9 cellular contexts compared by ENCODE assay signal in the genomic region with DNA sequence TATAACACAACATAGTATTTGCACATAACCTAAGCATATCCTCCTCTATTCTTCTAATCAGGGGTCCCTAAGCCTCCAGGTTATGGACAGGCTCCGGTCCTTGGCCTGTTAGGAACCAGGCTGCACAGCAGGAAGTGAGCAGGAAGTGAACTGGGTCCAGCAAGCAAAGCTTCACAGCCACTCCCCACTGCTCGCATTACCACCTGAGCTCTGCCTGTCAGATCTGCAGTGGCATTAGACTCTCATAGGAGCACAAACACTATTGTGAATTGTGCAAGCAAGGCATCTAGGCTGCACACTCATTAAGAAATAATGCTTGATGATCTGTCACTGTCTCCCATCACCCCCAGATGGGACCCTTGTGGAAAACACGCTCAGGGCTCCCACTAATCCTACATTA. TPM values are rescaled to one million over a fixed set of nuclear protein-coding genes. Genes with fewer than 3 reads are reported as not detected.
DNase-seq lines count a peak whose midpoint lies in the region; ATAC-seq and TF ChIP-seq lines count a peak whose summit lies in the region.
"Had no signal": no experiment of that assay in that cellular context is flagged by ENCODE, and none has a peak within 500 bp of the region (broad histone marks: within the 10 kb centered on the region; RNA-seq: fewer than 3 reads in every experiment).

No MANE protein-coding gene starts in this region.

- peak; percentile 13 for DNase-seq in DMS153 (lab: John Stamatoyannopoulos, UW)
- no peak for DNase-seq in DMS153 treated with DMSO at 0.1 percent for 48 hours (lab: John Stamatoyannopoulos, UW; ENCODE audit: unreplicated experiment)
- no peak for DNase-seq in activated B cell treated with CpG ODN at 0.5 μM for 24 hours
- no peak for DNase-seq in natural killer cell treated with Interleukin-12 subunit alpha and Interleukin-12 subunit beta and Interleukin-15 and Interleukin-18, amount 100 ng/mL, for 72 hours (ENCODE audit: low spot score)
- DNase-seq in HuH-7.5 (ENCODE audit: low spot score) = no peak
- DNase-seq in foreskin fibroblast = no peak
- DNase-seq in iPS-NIHi11 (ENCODE audit: low spot score) = no peak

- H3K36me3 Mint-ChIP-seq in activated B cell treated with CpG ODN at 0.5 μM for 24 hours (ENCODE audit: low read depth) = peaks cover 9% of the 10 kb centered on the region
- no peaks in the 10 kb centered on the region for H3K36me3 Mint-ChIP-seq in natural killer cell treated with Interleukin-12 subunit alpha and Interleukin-12 subunit beta and Interleukin-15 and Interleukin-18, amount 100 ng/mL, for 72 hours

- H3K27me3 Mint-ChIP-seq in activated B cell treated with CpG ODN at 0.5 μM for 24 hours = no peaks in the 10 kb centered on the region
- no peaks in the 10 kb centered on the region for H3K27me3 Mint-ChIP-seq in natural killer cell treated with Interleukin-12 subunit alpha and Interleukin-12 subunit beta and Interleukin-15 and Interleukin-18, amount 100 ng/mL, for 72 hours
- H3K27me3 Mint-ChIP-seq: brain had no signal

- intact Hi-C loops in activated B cell treated with CpG ODN at 0.5 μM for 24 hours (cut with micrococcal nuclease) = loop anchor here (1.0 kb wide), 1 partner anchor 8 kb away; no protein-coding TSS in a partner anchor

- H3K4me1 Mint-ChIP-seq in activated B cell treated with CpG ODN at 0.5 μM for 24 hours = peaks cover 88% of the 10 kb centered on the region
- peaks cover 53 to 65% of the 10 kb centered on the region in 2 donors for H3K4me1 Mint-ChIP-seq in natural killer cell treated with Interleukin-12 subunit alpha and Interleukin-12 subunit beta and Interleukin-15 and Interleukin-18, amount 100 ng/mL, for 72 hours (ENCODE audit: low read depth in 2 of 2)

- peak; percentile 39 for ATAC-seq in HG02642 (IDR thresholded peaks at IDR 0.05; ENCODE audit: poor library complexity, unreplicated experiment)
- ATAC-seq in activated B cell treated with CpG ODN at 0.5 μM for 24 hours (ENCODE audit: low read depth) = peak; percentile 67
- peak; percentile 72 to 77 for ATAC-seq in natural killer cell treated with Interleukin-12 subunit alpha and Interleukin-12 subunit beta and Interleukin-15 and Interleukin-18, amount 100 ng/mL, for 72 hours

- peak overlapping the region; percentile 3 for H3K4me3 Mint-ChIP-seq in activated B cell treated with CpG ODN at 0.5 μM for 24 hours
- peak overlapping the region; percentile 68 for H3K4me3 Mint-ChIP-seq in natural killer cell treated with Interleukin-12 subunit alpha and Interleukin-12 subunit beta and Interleukin-15 and Interleukin-18, amount 100 ng/mL, for 72 hours

- CTCF ChIA-PET in activated B cell treated with CpG ODN at 0.5 μM for 24 hours (lab: Charles Lee) = interaction anchor here (1.5 kb wide), 1 partner anchor 109 kb away, joined by 3 read pairs; no protein-coding TSS in a partner anchor

- H3K4me3 ChIP-seq in foreskin fibroblast (ENCODE audit: low read depth in 1 of 2, low read length in 2 of 2) = no peak overlapping the region

- peak overlapping the region; percentile 27 for H3K27ac Mint-ChIP-seq in activated B cell treated with CpG ODN at 0.5 μM for 24 hours
- H3K27ac Mint-ChIP-seq in natural killer cell treated with Interleukin-12 subunit alpha and Interleukin-12 subunit beta and Interleukin-15 and Interleukin-18, amount 100 ng/mL, for 72 hours = peak overlapping the region; percentile 56 to 70

- POLR2A ChIA-PET in activated B cell treated with CpG ODN at 0.5 μM for 24 hours (lab: Charles Lee) = interaction anchor here (6.9 kb wide), 1 partner anchor 10 kb away, joined by 57 read pairs; the partner anchor contains the start of gene MSL2

- no peaks in the 10 kb centered on the region for H3K9me3 Mint-ChIP-seq in activated B cell treated with CpG ODN at 0.5 μM for 24 hours
- no peaks in the 10 kb centered on the region for H3K9me3 Mint-ChIP-seq in natural killer cell treated with Interleukin-12 subunit alpha and Interleukin-12 subunit beta and Interleukin-15 and Interleukin-18, amount 100 ng/mL, for 72 hours

- TF ChIP-seq CTCF in activated B cell treated with CpG ODN at 0.5 μM for 24 hours (IDR thresholded peaks at IDR 0.05) (no peak), foreskin fibroblast (IDR thresholded peaks at IDR 0.05; ENCODE audit: low read depth, low read length) (no peak)

RNA-seq across cellular contexts. Expression of gene MSL2, which starts 9.8 kb away (rescaled TPM):
- 58.0 and 59.4 TPM in 2 replicates for total RNA-seq in activated B cell treated with CpG ODN at 0.5 μM for 24 hours
- total RNA-seq in natural killer cell treated with Interleukin-12 subunit alpha and Interleukin-12 subunit beta and Interleukin-15 and Interleukin-18, amount 100 ng/mL, for 72 hours = 10 to 100 TPM; 48.7 to 57.6 TPM
